Comparison of ENCODE assay signal across 1 cellular context in the genomic region with DNA sequence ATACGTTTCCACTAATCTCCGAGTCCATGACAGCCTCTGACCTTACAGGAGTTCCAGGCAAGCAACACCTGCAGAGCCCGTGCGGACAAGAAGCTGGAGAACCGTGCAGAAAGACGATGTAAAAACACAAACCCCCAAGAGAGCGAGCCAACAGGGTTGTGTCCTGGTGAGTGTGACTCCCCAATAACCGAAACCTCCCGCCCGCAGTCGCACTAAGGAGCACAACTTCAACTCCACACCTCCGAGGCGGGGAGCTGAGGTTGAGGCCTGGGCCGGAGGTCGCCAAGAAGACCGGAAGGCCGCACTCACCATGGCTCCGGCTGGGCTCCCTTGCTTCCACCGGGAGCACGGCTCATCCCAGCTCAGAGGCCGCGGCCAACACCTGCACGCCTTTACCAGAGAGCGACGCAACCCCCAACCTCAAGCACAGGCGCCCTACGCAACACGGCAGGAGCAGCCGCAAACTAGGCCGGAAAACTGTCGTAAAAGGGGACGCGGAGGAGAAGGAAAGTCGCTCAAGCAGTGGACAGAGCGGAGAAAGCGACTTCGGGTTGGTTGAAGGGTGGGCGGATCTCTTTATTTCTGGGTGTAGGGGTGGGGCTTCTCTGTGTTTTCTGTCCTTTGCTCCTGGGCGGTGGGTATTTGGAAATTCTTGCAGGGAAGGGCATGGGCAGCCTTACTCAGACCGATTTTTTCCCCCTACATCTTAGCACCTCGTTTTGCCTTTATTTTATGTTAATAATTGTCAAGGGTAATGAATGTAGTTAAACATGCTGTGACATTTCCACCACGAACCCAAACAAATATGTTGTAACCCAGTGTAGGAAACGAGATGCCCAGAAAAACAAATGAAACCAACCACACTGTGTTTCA.
TF ChIP-seq lines count a peak whose summit lies in the region.

A gene (minus strand): TSS at position 446 of the 873 bp plus-strand sequence. CDS start 134 bp downstream, at position 312.

TF ChIP-seq in HepG2, 621 proteins besides CTCF, POLR2A, EP300 and RAD21 (continued from another document and continues in another):
- TF ChIP-seq GATAD2A (CRISPR knock-in tag; IDR thresholded peaks at IDR 0.05) (peak; percentile 70), DMAP1 (CRISPR knock-in tag; IDR thresholded peaks at IDR 0.05) (peak; percentile 94), ZNF230 (CRISPR knock-in tag; IDR thresholded peaks at IDR 0.05) (peak; percentile 81; the same call in 1 of the 2 replicates), NFYB (CRISPR knock-in tag; IDR thresholded peaks at IDR 0.05) (peak; percentile 71), ZNF891 (CRISPR knock-in tag; IDR thresholded peaks at IDR 0.05) (peak; percentile 67; the same call in 1 of the 2 replicates), SPEN (CRISPR knock-in tag; IDR thresholded peaks at IDR 0.05; ENCODE audit: low read depth) (peak; percentile 89), NCOR1 (IDR thresholded peaks at IDR 0.05; ENCODE audit: borderline replicate concordance, low read length) (no peak), FOXK1 (CRISPR knock-in tag; IDR thresholded peaks at IDR 0.05; ENCODE audit: borderline replicate concordance, low read depth) (peak; percentile 92), MAZ (IDR thresholded peaks at IDR 0.05; ENCODE audit: borderline replicate concordance, low read depth, low read length) (0 out of 2 replicates have a peak, but pooled peaks have one; percentile 68), MAZ (CRISPR knock-in tag; IDR thresholded peaks at IDR 0.05; ENCODE audit: low read depth) (peak; percentile 84), TOPORS (CRISPR knock-in tag; IDR thresholded peaks at IDR 0.05) (peak; percentile 76; the same call in 1 of the 2 replicates), RAD51 (IDR thresholded peaks at IDR 0.05; ENCODE audit: borderline replicate concordance) (no peak), BRCA1 (CRISPR knock-in tag; IDR thresholded peaks at IDR 0.05) (no peak), ZNF577 (CRISPR knock-in tag; IDR thresholded peaks at IDR 0.05; ENCODE audit: borderline replicate concordance, low read depth) (no peak), KAT8 (CRISPR knock-in tag; IDR thresholded peaks at IDR 0.05) (peak; percentile 97), MATR3 (CRISPR knock-in tag; IDR thresholded peaks at IDR 0.05) (no peak), ZNF432 (CRISPR knock-in tag; IDR thresholded peaks at IDR 0.05; ENCODE audit: borderline replicate concordance) (no peak), KLF6 (CRISPR knock-in tag; IDR thresholded peaks at IDR 0.05) (0 out of 2 replicates have a peak, but pooled peaks have one; percentile 55), HES4 (CRISPR knock-in tag; IDR thresholded peaks at IDR 0.05; ENCODE audit: borderline replicate concordance) (peak; percentile 75; the same call in 1 of the 2 replicates), SMYD3 (CRISPR knock-in tag; IDR thresholded peaks at IDR 0.05) (peak; percentile 80; the same call in 1 of the 2 replicates), SP2 (CRISPR knock-in tag; IDR thresholded peaks at IDR 0.05) (peak; percentile 68), ZFX (CRISPR knock-in tag; IDR thresholded peaks at IDR 0.05; ENCODE audit: low read depth) (peak; percentile 99), CREM (IDR thresholded peaks at IDR 0.05) (peak; percentile 79), CREM (CRISPR knock-in tag; IDR thresholded peaks at IDR 0.05) (no peak), CBFB (CRISPR knock-in tag; IDR thresholded peaks at IDR 0.05) (peak; percentile 79), ZC3H13 (CRISPR knock-in tag; IDR thresholded peaks at IDR 0.05) (peak; percentile 64; the same call in 1 of the 2 replicates), ZNF451 (CRISPR knock-in tag; IDR thresholded peaks at IDR 0.05) (no peak; the same call in 1 of the 2 replicates), ZNF224 (CRISPR knock-in tag; IDR thresholded peaks at IDR 0.05) (0 out of 2 replicates have a peak, but pooled peaks have one; percentile 19), NFE2L1 (CRISPR knock-in tag; IDR thresholded peaks at IDR 0.05; ENCODE audit: borderline replicate concordance) (no peak), ZNF556 (CRISPR knock-in tag; IDR thresholded peaks at IDR 0.05; ENCODE audit: borderline replicate concordance) (peak; percentile 83; the same call in 1 of the 2 replicates), ELF1 (CRISPR knock-in tag; IDR thresholded peaks at IDR 0.05) (peak; percentile 77), U2AF1 (optimal IDR thresholded peaks at IDR 0.05; ENCODE audit: low read depth, low read length) (peak; percentile 75), RARG (CRISPR knock-in tag; IDR thresholded peaks at IDR 0.05; ENCODE audit: low read depth) (0 out of 2 replicates have a peak, but pooled peaks have one; percentile 68), CBX2 (IDR thresholded peaks at IDR 0.05; ENCODE audit: low read depth, low read length) (no peak), CBX2 (CRISPR knock-in tag; IDR thresholded peaks at IDR 0.05; ENCODE audit: low read depth) (0 out of 2 replicates have a peak, but pooled peaks have one; percentile 47), ZNF615 (CRISPR knock-in tag; IDR thresholded peaks at IDR 0.05; ENCODE audit: borderline replicate concordance) (0 out of 2 replicates have a peak, but pooled peaks have one; percentile 80), IRF2 (CRISPR knock-in tag; IDR thresholded peaks at IDR 0.05) (peak; percentile 100), HHEX (CRISPR knock-in tag; IDR thresholded peaks at IDR 0.05) (no peak), HMG20B (CRISPR knock-in tag; conservative IDR thresholded peaks at IDR 0.05) (0 out of 2 replicates have a peak, but pooled peaks have one; percentile 19), TBX3 (IDR thresholded peaks at IDR 0.05; ENCODE audit: borderline replicate concordance) (0 out of 2 replicates have a peak, but pooled peaks have one; percentile 57), HOXA9 (CRISPR knock-in tag; IDR thresholded peaks at IDR 0.05; ENCODE audit: borderline replicate concordance) (peak; percentile 13; the same call in 1 of the 2 replicates), SALL1 (CRISPR knock-in tag; IDR thresholded peaks at IDR 0.05) (peak; percentile 91), ZNF790 (CRISPR knock-in tag; IDR thresholded peaks at IDR 0.05; ENCODE audit: borderline replicate concordance) (no peak), KAT2B (IDR thresholded peaks at IDR 0.05; ENCODE audit: borderline replicate concordance, low read depth, low read length) (no peak)
- TF ChIP-seq, protein P1, sequence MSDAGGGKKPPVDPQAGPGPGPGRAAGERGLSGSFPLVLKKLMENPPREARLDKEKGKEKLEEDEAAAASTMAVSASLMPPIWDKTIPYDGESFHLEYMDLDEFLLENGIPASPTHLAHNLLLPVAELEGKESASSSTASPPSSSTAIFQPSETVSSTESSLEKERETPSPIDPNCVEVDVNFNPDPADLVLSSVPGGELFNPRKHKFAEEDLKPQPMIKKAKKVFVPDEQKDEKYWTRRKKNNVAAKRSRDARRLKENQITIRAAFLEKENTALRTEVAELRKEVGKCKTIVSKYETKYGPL (CRISPR knock-in tag; IDR thresholded peaks at IDR 0.05) = 0 out of 2 replicates have a peak, but pooled peaks have one; percentile 63
- TF ChIP-seq, protein P2, sequence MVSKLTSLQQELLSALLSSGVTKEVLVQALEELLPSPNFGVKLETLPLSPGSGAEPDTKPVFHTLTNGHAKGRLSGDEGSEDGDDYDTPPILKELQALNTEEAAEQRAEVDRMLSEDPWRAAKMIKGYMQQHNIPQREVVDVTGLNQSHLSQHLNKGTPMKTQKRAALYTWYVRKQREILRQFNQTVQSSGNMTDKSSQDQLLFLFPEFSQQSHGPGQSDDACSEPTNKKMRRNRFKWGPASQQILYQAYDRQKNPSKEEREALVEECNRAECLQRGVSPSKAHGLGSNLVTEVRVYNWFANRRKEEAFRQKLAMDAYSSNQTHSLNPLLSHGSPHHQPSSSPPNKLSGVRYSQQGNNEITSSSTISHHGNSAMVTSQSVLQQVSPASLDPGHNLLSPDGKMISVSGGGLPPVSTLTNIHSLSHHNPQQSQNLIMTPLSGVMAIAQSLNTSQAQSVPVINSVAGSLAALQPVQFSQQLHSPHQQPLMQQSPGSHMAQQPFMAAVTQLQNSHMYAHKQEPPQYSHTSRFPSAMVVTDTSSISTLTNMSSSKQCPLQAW (CRISPR knock-in tag; IDR thresholded peaks at IDR 0.05) = peak; percentile 90
- TF ChIP-seq, protein P3, sequence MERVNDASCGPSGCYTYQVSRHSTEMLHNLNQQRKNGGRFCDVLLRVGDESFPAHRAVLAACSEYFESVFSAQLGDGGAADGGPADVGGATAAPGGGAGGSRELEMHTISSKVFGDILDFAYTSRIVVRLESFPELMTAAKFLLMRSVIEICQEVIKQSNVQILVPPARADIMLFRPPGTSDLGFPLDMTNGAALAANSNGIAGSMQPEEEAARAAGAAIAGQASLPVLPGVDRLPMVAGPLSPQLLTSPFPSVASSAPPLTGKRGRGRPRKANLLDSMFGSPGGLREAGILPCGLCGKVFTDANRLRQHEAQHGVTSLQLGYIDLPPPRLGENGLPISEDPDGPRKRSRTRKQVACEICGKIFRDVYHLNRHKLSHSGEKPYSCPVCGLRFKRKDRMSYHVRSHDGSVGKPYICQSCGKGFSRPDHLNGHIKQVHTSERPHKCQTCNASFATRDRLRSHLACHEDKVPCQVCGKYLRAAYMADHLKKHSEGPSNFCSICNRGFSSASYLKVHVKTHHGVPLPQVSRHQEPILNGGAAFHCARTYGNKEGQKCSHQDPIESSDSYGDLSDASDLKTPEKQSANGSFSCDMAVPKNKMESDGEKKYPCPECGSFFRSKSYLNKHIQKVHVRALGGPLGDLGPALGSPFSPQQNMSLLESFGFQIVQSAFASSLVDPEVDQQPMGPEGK (CRISPR knock-in tag; IDR thresholded peaks at IDR 0.05) = 0 out of 2 replicates have a peak, but pooled peaks have one; percentile 48
- TF ChIP-seq, protein P4, sequence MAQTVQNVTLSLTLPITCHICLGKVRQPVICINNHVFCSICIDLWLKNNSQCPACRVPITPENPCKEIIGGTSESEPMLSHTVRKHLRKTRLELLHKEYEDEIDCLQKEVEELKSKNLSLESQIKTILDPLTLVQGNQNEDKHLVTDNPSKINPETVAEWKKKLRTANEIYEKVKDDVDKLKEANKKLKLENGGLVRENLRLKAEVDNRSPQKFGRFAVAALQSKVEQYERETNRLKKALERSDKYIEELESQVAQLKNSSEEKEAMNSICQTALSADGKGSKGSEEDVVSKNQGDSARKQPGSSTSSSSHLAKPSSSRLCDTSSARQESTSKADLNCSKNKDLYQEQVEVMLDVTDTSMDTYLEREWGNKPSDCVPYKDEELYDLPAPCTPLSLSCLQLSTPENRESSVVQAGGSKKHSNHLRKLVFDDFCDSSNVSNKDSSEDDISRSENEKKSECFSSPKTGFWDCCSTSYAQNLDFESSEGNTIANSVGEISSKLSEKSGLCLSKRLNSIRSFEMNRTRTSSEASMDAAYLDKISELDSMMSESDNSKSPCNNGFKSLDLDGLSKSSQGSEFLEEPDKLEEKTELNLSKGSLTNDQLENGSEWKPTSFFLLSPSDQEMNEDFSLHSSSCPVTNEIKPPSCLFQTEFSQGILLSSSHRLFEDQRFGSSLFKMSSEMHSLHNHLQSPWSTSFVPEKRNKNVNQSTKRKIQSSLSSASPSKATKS (CRISPR knock-in tag; IDR thresholded peaks at IDR 0.05) = peak; percentile 69; the same call in 1 of the 2 replicates
- TF ChIP-seq, protein P5, sequence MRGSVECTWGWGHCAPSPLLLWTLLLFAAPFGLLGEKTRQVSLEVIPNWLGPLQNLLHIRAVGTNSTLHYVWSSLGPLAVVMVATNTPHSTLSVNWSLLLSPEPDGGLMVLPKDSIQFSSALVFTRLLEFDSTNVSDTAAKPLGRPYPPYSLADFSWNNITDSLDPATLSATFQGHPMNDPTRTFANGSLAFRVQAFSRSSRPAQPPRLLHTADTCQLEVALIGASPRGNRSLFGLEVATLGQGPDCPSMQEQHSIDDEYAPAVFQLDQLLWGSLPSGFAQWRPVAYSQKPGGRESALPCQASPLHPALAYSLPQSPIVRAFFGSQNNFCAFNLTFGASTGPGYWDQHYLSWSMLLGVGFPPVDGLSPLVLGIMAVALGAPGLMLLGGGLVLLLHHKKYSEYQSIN (CRISPR knock-in tag; IDR thresholded peaks at IDR 0.05; ENCODE audit: borderline replicate concordance) = no peak
- TF ChIP-seq, protein P6, sequence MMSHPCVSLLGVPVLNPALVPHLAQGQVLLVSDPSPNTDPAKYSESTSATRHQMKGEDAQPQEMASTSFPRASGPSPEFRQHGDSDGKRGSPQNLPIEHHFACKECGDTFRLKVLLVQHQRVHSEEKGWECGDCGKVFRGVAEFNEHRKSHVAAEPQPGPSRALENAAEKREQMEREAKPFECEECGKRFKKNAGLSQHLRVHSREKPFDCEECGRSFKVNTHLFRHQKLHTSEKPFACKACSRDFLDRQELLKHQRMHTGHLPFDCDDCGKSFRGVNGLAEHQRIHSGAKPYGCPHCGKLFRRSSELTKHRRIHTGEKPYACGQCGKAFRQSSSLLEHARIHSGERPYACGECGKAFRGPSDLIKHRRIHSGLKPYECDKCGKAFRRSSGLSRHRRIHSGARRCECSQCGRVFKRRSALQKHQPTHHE (CRISPR knock-in tag; IDR thresholded peaks at IDR 0.05; ENCODE audit: borderline replicate concordance) = peak; percentile 90; the same call in 1 of the 2 replicates
- TF ChIP-seq, protein P7, sequence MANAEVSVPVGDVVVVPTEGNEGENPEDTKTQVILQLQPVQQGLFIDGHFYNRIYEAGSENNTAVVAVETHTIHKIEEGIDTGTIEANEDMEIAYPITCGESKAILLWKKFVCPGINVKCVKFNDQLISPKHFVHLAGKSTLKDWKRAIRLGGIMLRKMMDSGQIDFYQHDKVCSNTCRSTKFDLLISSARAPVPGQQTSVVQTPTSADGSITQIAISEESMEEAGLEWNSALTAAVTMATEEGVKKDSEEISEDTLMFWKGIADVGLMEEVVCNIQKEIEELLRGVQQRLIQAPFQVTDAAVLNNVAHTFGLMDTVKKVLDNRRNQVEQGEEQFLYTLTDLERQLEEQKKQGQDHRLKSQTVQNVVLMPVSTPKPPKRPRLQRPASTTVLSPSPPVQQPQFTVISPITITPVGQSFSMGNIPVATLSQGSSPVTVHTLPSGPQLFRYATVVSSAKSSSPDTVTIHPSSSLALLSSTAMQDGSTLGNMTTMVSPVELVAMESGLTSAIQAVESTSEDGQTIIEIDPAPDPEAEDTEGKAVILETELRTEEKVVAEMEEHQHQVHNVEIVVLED (CRISPR knock-in tag; IDR thresholded peaks at IDR 0.05; ENCODE audit: borderline replicate concordance) = peak; percentile 87
- TF ChIP-seq, protein P8, sequence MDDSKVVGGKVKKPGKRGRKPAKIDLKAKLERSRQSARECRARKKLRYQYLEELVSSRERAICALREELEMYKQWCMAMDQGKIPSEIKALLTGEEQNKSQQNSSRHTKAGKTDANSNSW (CRISPR knock-in tag; IDR thresholded peaks at IDR 0.05; ENCODE audit: borderline replicate concordance) = no peak
- TF ChIP-seq, protein P9, sequence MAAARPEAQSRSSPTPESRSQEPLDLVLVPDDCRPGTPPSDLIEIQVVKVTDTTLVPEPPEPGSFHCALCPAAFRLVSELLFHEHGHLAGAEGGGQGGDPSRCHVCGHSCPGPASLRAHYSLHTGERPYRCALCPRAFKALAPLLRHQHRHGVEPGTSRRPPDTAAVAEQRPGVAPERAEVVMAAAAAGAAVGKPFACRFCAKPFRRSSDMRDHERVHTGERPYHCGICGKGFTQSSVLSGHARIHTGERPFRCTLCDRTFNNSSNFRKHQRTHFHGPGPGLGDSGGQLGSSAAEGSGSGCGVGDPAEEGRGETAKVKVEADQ (CRISPR knock-in tag; IDR thresholded peaks at IDR 0.05; ENCODE audit: borderline replicate concordance) = 0 out of 2 replicates have a peak, but pooled peaks have one; percentile 42
